1 cellular context compared by ENCODE assay signal in the genomic region with DNA sequence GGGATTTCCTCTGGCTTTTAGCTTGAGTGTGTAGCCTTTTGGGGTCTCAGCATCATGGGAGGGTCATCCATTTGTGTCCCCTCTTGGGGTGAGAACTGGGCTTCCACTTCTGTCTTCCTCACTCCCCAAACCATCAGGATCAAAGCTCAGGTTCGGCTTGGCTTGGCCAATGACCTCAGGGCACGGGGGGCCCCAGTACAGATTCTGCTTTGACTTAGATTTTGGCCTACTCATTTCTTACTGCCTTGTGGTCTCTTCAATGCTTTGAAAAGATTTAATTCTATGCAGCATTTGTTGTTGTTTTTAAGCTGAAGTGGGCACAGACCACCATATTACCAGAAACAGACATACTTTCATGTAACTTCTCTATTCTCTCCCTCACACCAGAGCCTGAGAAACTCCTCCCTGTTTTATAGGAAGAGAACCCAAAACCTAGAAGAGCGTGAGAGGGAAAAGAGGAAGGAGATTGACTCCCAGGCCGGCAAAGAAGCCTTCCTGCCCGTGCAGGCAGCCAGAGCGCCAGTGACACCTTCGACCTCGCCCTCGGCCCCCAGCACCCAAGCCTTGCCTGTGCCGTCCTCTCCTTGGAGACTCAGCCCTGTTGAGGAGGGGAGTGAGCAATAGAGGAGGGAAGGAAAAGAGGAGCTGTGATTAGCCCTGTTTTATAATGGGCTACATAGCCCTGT.
TF ChIP-seq lines count a peak whose summit lies in the region.

No MANE protein-coding gene starts in this region.

TF ChIP-seq in HepG2, 621 proteins besides CTCF, POLR2A, EP300 and RAD21:
- TF ChIP-seq NCOA1 (CRISPR knock-in tag; IDR thresholded peaks at IDR 0.05): no peak
- TF ChIP-seq ATM (IDR thresholded peaks at IDR 0.05; ENCODE audit: borderline replicate concordance): no peak
- TF ChIP-seq ZNF549 (CRISPR knock-in tag; IDR thresholded peaks at IDR 0.05): no peak
- TF ChIP-seq, protein P1, sequence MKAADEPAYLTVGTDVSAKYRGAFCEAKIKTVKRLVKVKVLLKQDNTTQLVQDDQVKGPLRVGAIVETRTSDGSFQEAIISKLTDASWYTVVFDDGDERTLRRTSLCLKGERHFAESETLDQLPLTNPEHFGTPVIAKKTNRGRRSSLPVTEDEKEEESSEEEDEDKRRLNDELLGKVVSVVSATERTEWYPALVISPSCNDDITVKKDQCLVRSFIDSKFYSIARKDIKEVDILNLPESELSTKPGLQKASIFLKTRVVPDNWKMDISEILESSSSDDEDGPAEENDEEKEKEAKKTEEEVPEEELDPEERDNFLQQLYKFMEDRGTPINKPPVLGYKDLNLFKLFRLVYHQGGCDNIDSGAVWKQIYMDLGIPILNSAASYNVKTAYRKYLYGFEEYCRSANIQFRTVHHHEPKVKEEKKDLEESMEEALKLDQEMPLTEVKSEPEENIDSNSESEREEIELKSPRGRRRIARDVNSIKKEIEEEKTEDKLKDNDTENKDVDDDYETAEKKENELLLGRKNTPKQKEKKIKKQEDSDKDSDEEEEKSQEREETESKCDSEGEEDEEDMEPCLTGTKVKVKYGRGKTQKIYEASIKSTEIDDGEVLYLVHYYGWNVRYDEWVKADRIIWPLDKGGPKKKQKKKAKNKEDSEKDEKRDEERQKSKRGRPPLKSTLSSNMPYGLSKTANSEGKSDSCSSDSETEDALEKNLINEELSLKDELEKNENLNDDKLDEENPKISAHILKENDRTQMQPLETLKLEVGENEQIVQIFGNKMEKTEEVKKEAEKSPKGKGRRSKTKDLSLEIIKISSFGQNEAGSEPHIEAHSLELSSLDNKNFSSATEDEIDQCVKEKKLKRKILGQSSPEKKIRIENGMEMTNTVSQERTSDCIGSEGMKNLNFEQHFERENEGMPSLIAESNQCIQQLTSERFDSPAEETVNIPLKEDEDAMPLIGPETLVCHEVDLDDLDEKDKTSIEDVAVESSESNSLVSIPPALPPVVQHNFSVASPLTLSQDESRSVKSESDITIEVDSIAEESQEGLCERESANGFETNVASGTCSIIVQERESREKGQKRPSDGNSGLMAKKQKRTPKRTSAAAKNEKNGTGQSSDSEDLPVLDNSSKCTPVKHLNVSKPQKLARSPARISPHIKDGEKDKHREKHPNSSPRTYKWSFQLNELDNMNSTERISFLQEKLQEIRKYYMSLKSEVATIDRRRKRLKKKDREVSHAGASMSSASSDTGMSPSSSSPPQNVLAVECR (CRISPR knock-in tag; IDR thresholded peaks at IDR 0.05; ENCODE audit: borderline replicate concordance): no peak
- TF ChIP-seq ZNF782 (CRISPR knock-in tag; IDR thresholded peaks at IDR 0.05; ENCODE audit: borderline replicate concordance): no peak
- no peak for TF ChIP-seq KLF16 (CRISPR knock-in tag; IDR thresholded peaks at IDR 0.05)
- TF ChIP-seq ZBTB3 (CRISPR knock-in tag; IDR thresholded peaks at IDR 0.05; ENCODE audit: borderline replicate concordance, low read depth): no peak
- TF ChIP-seq, protein P2, sequence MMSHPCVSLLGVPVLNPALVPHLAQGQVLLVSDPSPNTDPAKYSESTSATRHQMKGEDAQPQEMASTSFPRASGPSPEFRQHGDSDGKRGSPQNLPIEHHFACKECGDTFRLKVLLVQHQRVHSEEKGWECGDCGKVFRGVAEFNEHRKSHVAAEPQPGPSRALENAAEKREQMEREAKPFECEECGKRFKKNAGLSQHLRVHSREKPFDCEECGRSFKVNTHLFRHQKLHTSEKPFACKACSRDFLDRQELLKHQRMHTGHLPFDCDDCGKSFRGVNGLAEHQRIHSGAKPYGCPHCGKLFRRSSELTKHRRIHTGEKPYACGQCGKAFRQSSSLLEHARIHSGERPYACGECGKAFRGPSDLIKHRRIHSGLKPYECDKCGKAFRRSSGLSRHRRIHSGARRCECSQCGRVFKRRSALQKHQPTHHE (CRISPR knock-in tag; IDR thresholded peaks at IDR 0.05; ENCODE audit: borderline replicate concordance): no peak
- TF ChIP-seq U2AF2 (IDR thresholded peaks at IDR 0.05; ENCODE audit: low read depth, low read length): no peak
- TF ChIP-seq THYN1 (CRISPR knock-in tag; IDR thresholded peaks at IDR 0.05; ENCODE audit: borderline replicate concordance, low read depth): no peak
- TF ChIP-seq HMG20A (CRISPR knock-in tag; IDR thresholded peaks at IDR 0.05; ENCODE audit: borderline replicate concordance): no peak
- no peak for TF ChIP-seq ZNF737 (CRISPR knock-in tag; IDR thresholded peaks at IDR 0.05; ENCODE audit: borderline replicate concordance)
- no peak for TF ChIP-seq ZNF432 (CRISPR knock-in tag; IDR thresholded peaks at IDR 0.05; ENCODE audit: borderline replicate concordance)
- TF ChIP-seq RFX3 (CRISPR knock-in tag; IDR thresholded peaks at IDR 0.05): no peak
- no peak for TF ChIP-seq AGO1 (IDR thresholded peaks at IDR 0.05; ENCODE audit: low read depth, low read length, poor library complexity, severe bottlenecking)
- TF ChIP-seq ZNF558 (CRISPR knock-in tag; IDR thresholded peaks at IDR 0.05; ENCODE audit: borderline replicate concordance): no peak
- TF ChIP-seq ZNF264 (CRISPR knock-in tag; IDR thresholded peaks at IDR 0.05): no peak
- no peak for TF ChIP-seq NFYB (CRISPR knock-in tag; IDR thresholded peaks at IDR 0.05)
- TF ChIP-seq ZSCAN20 (CRISPR knock-in tag; IDR thresholded peaks at IDR 0.05; ENCODE audit: borderline replicate concordance): no peak
